Comparison of ENCODE assay signal across 1 cellular context in genomic region chr20:54207743-54208491, GRCh38.
A peak's percentile ranks its signal among the peaks of the same experiment; 100 is the strongest.
TF ChIP-seq lines count a peak whose summit lies in the region.

A gene with protein sequence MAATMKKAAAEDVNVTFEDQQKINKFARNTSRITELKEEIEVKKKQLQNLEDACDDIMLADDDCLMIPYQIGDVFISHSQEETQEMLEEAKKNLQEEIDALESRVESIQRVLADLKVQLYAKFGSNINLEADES (plus strand): TSS chr20:54208087. CDS start chr20:54208101, 14 bp downstream.

TF ChIP-seq in WTC11, 78 proteins besides CTCF, POLR2A, EP300 and RAD21 (continued from another document):
- TF ChIP-seq, protein P1, sequence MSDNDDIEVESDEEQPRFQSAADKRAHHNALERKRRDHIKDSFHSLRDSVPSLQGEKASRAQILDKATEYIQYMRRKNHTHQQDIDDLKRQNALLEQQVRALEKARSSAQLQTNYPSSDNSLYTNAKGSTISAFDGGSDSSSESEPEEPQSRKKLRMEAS (CRISPR knock-in tag; IDR thresholded peaks at IDR 0.05), result no peak
- TF ChIP-seq MYBL2 (CRISPR knock-in tag; IDR thresholded peaks at IDR 0.05) (peak; percentile 62; the same call in 1 of the 2 replicates), TCF7 (CRISPR knock-in tag; IDR thresholded peaks at IDR 0.05; ENCODE audit: low read depth) (no peak), SP1 (CRISPR knock-in tag; conservative IDR thresholded peaks at IDR 0.05) (peak; percentile 55), NFE2L1 (CRISPR knock-in tag; IDR thresholded peaks at IDR 0.05) (no peak), ELF4 (CRISPR knock-in tag; IDR thresholded peaks at IDR 0.05; ENCODE audit: low read depth) (0 out of 2 replicates have a peak, but pooled peaks have one; percentile 46), ATF1 (CRISPR knock-in tag; IDR thresholded peaks at IDR 0.05) (peak; percentile 43; the same call in 1 of the 2 replicates), ZNF317 (CRISPR knock-in tag; IDR thresholded peaks at IDR 0.05; ENCODE audit: borderline replicate concordance, low read depth) (no peak), GRHL2 (CRISPR knock-in tag; IDR thresholded peaks at IDR 0.05; ENCODE audit: insufficient replicate concordance, severe bottlenecking) (no peak)
